Comparison of ENCODE assay signal across 8 cellular contexts in the genomic region with DNA sequence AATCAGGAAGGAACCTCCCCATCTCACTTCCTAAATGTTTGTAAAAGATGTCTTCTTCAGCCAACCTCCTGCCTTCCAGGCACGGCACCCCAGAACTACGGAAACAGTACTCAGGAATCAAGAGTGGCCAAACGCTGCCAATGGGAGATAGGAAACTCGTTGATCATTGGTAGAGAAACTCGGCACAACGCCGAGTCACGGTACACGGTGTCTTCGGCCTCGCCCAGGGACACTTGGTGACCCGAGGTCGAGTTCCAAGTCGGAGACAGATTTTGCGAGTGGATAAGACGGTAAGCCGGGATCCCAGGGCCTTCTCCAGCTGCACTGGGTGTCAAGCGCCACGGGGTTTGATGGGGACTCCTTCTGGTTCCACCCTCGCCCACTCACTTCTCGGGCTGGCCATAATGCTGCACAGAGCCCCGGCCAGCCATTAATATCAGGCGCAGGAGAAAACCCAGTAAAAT. TPM values are rescaled to one million over a fixed set of nuclear protein-coding genes. Genes with fewer than 3 reads are reported as not detected.
DNase-seq lines count a peak whose midpoint lies in the region; ATAC-seq, FAIRE-seq and TF ChIP-seq lines count a peak whose summit lies in the region.

No MANE protein-coding gene starts in this region.

- H3K36me3 ChIP-seq in parathyroid adenoma (ENCODE audit: control insufficient read depth, insufficient read depth, low read length) = no peaks in the 10 kb centered on the region

- ATAC-seq in GM18907 (IDR thresholded peaks at IDR 0.05; ENCODE audit: unreplicated experiment) (peak; percentile 44), HG03108 (IDR thresholded peaks at IDR 0.05; ENCODE audit: unreplicated experiment) (peak; percentile 30), right cardiac atrium (peak; percentile 82 to 89)

- H3K79me2 ChIP-seq in parathyroid adenoma = peaks cover 25% of the 10 kb centered on the region

- intact Hi-C loops in right cardiac atrium (cut with DNase I) = loop anchor here in 1 of 4 donors (5.0 kb wide), 1 partner anchor 91 kb away; no protein-coding TSS in a partner anchor

- no peak for TF ChIP-seq CTCF in parathyroid adenoma (IDR thresholded peaks at IDR 0.05)

- H3K4me1 ChIP-seq in right cardiac atrium (ENCODE audit: control insufficient read depth, insufficient read depth, low read length) = no peaks in the 10 kb centered on the region
- peaks cover 3% of the 10 kb centered on the region for H3K4me1 ChIP-seq in parathyroid adenoma

- H3K9me3 ChIP-seq in right cardiac atrium (ENCODE audit: control insufficient read depth, low read length) = no peaks in the 10 kb centered on the region
- no peaks in the 10 kb centered on the region for H3K9me3 ChIP-seq in parathyroid adenoma (ENCODE audit: control insufficient read depth, low read length)

- under 1% methylated on average over 23 of the region's 23 CpGs for WGBS in right cardiac atrium

- DNase-seq in CD1c-positive myeloid dendritic cell (ENCODE audit: extremely low spot score) (peak; percentile 82), NCI-H460 (ENCODE audit: extremely low read depth, low read depth) (peak; percentile 72), amniotic stem cell (lab: John Stamatoyannopoulos, UW) (peak; percentile 3), right cardiac atrium (peak; percentile 72 to 88 (median 80)), GM19239 (ENCODE audit: insufficient read length, low spot score) (no peak)

- H3K27me3 ChIP-seq in right cardiac atrium (ENCODE audit: control insufficient read depth, insufficient read depth) = no peaks in the 10 kb centered on the region
- no peaks in the 10 kb centered on the region for H3K27me3 ChIP-seq in parathyroid adenoma (ENCODE audit: control insufficient read depth, insufficient read depth, low read length)

- peak overlapping the region; percentile 64 for H3K9ac ChIP-seq in parathyroid adenoma

- H3K4me2 ChIP-seq in parathyroid adenoma (ENCODE audit: low read length) = peak overlapping the region; percentile 96

- H2AFZ ChIP-seq in parathyroid adenoma = peak overlapping the region; percentile 93

- FAIRE-seq in GM19239 (lab: Jason Lieb, UNC) = no peak

- H3K27ac ChIP-seq in right cardiac atrium (ENCODE audit: low read length) (peak overlapping the region; percentile 80), parathyroid adenoma (peak overlapping the region; percentile 93)

- H3K4me3 ChIP-seq in right cardiac atrium (ENCODE audit: low read length) (peak overlapping the region; percentile 89), parathyroid adenoma (ENCODE audit: low read depth, low read length) (peak overlapping the region; percentile 85)

RNA-seq across cellular contexts. Expression of a gene that starts 0.3 kb away (rescaled TPM):
- 13.0 and 13.2 TPM in 2 replicates for total RNA-seq in NCI-H460 (2014; rRNA removed; shearing (Covaris generic))
- 5.6 and 6.2 TPM in 2 replicates for polyA plus RNA-seq in NCI-H460 (2014; cell fraction: nucleus; rRNA removed)
- 1 to 10 TPM; 3.1 to 4.2 (median 3.6) TPM for total RNA-seq in right cardiac atrium
- polyA plus RNA-seq in right cardiac atrium = 0.43 TPM

RNA-seq across cellular contexts. Expression of a gene that starts 0.4 kb away (rescaled TPM):
- total RNA-seq in NCI-H460 (2014; rRNA removed; shearing (Covaris generic)) = 54.8 and 77.0 TPM in 2 replicates
- 50.9 and 67.3 TPM in 2 replicates for polyA plus RNA-seq in NCI-H460 (2014; cell fraction: nucleus; rRNA removed)
- total RNA-seq in right cardiac atrium = 1 to 10 TPM; 4.8 to 6.9 (median 5.9) TPM
- polyA plus RNA-seq in right cardiac atrium = 2.3 TPM

Comparison
In these comparisons a context has a peak if more than half of its experiments do, and no peak if none do; other contexts are left out.
1. ATAC-seq: peak in every context shown above with its lines; median percentile 86 in right cardiac atrium; 44 in GM18907; 30 in HG03108.